ENCODE assay signal across 8 cellular contexts in the genomic region with DNA sequence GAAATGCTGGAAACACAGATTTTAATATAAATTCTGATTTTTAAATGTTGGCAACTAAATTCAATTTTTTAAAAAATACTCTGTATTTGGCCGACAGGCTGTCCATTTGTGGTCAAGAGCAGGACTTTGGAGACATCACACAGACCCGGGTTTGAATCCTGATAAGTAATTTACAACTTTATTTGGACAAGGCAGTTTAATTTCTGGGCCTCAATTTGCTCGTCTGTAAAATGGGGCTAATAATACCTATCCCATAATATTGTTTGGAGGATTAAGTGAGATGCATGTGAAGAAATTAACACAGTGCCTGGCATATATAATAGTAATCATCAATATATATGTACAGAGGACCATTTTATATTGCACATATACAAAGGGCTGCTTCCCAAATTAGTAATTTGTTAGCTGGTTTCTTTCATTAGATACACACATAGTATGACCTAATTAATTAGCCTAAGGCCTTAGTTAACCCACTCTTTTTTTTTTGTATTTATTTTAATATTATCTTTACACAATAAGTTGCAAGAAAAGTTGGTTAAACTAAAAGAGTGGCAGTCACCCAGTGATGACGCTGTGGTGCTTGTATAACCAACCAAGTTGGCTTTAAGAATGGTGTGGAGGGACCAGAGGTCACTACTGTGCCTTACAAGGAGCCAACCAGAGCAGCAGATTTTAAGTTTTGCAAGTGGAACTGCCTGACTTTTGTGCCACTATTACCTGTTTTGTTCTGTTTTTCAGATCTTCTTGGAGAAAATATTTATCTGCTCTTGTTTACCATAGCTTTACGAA. TPM values are rescaled to one million over a fixed set of nuclear protein-coding genes. Genes with fewer than 3 reads are reported as not detected.
DNase-seq lines count a peak whose midpoint lies in the region; ATAC-seq, FAIRE-seq and TF ChIP-seq lines count a peak whose summit lies in the region.

No MANE protein-coding gene starts in this region.

- peak overlapping the region; percentile 99 for H3K4me3 Mint-ChIP-seq in nephron progenitor cell

- peak overlapping the region; percentile 88 for H3K9ac ChIP-seq in endothelial cell of umbilical vein (replicated peaks; ENCODE audit: extremely low read depth, insufficient read depth, low read length)

- peaks cover 30% of the 10 kb centered on the region for H3K4me1 Mint-ChIP-seq in nephron progenitor cell

- H3K27ac ChIP-seq in endothelial cell of umbilical vein (ENCODE audit: insufficient read depth, low read depth, low read length), result peak overlapping the region; percentile 74

- ATAC-seq in HG03439 (IDR thresholded peaks at IDR 0.05; ENCODE audit: unreplicated experiment), result no peak

- dilution Hi-C loops in endothelial cell of umbilical vein (cut with MboI; ENCODE audit: extremely low pct_ligation_motif_present, low sequenced_read_pairs), result no loop called here

- no peaks in the 10 kb centered on the region for H4K20me1 ChIP-seq in endothelial cell of umbilical vein (replicated peaks; ENCODE audit: control insufficient read depth, extremely low read depth, insufficient read depth, low read length)

- H3K27me3 Mint-ChIP-seq in nephron progenitor cell (ENCODE audit: low read depth, poor library complexity), result peaks cover 3% of the 10 kb centered on the region

- H3K27ac Mint-ChIP-seq in nephron progenitor cell, result peak overlapping the region; percentile 98

- intact Hi-C loops in endothelial cell of umbilical vein (cut with micrococcal nuclease), result loop anchor here (1.0 to 2.0 kb wide), 4 partner anchors 29 to 116 kb away; partner anchors contain the start of genes CCPG1 and PIERCE2

- no peak for TF ChIP-seq CTCF in GM12865 (IDR thresholded peaks at IDR 0.05; ENCODE audit: insufficient read depth, low read depth, low read length, missing control alignments)
- no peak for TF ChIP-seq CTCF in HFF-Myc (IDR thresholded peaks at IDR 0.05; ENCODE audit: low read depth, low read length, missing control alignments)
- no peak for TF ChIP-seq CTCF in endothelial cell of umbilical vein (IDR thresholded peaks at IDR 0.05; ENCODE audit: extremely low read depth in 1 of 2, insufficient read depth in 1 of 2, low read depth in 1 of 2, low read length in 2 of 2)
- TF ChIP-seq CTCF in nephron progenitor cell (IDR thresholded peaks at IDR 0.05), result no peak

- POLR2A ChIA-PET in endothelial cell of umbilical vein (lab: Charles Lee), result interaction anchor here (1.0 kb wide), 1 partner anchor 88 kb away, joined by 4 read pairs; the partner anchor contains the start of genes CCPG1 and PIERCE2

- no peak for TF ChIP-seq POLR2A in endothelial cell of umbilical vein (IDR thresholded peaks at IDR 0.05; ENCODE audit: low read depth, low read length)

- FAIRE-seq in endothelial cell of umbilical vein (lab: Jason Lieb, UNC), result no peak

- H3K4me3 ChIP-seq in GM12865 (ENCODE audit: low read depth, low read length) (peak overlapping the region; percentile 87), HFF-Myc (replicated peaks; ENCODE audit: low read depth, low read length) (peak overlapping the region; percentile 92), endothelial cell of umbilical vein (replicated peaks in 1 of 3; ENCODE audit: insufficient read depth in 1 of 3, low read depth in 1 of 3, low read length in 3 of 3) (peak overlapping the region; percentile 45 to 83 (median 77))

- peaks cover 34% of the 10 kb centered on the region for H3K36me3 Mint-ChIP-seq in nephron progenitor cell (ENCODE audit: low read depth)

- peak overlapping the region; percentile 58 for H2AFZ ChIP-seq in endothelial cell of umbilical vein (ENCODE audit: low read depth, low read length)

- H3K9me3 ChIP-seq in endothelial cell of umbilical vein (replicated peaks; ENCODE audit: control insufficient read depth, insufficient read depth, low read length), result no peaks in the 10 kb centered on the region

- no peaks in the 10 kb centered on the region for H3K27me3 ChIP-seq in endothelial cell of umbilical vein (ENCODE audit: control insufficient read depth in 2 of 2, insufficient read depth in 2 of 2, low read length in 2 of 2)

- CTCF ChIA-PET in endothelial cell of umbilical vein (lab: Charles Lee), result interaction anchor here (0.8 to 3.1 kb wide), 14 partner anchors 13 to 323 kb away, joined by 3 to 22 read pairs (median 4); partner anchors contain the start of genes CCPG1 and PIERCE2

- peak; percentile 79 for DNase-seq in GM12865 (ENCODE audit: low read depth)
- no peak for DNase-seq in HFF-Myc (ENCODE audit: extremely low read depth, low read depth)
- peak; percentile 58 for DNase-seq in RPMI7951 (ENCODE audit: low read depth)
- no peak for DNase-seq in endothelial cell of umbilical vein (ENCODE audit: low read depth, low spot score)
- no peak for DNase-seq in nephron progenitor cell
- DNase-seq in germinal center (ENCODE audit: low spot score), result no peak
- DNase-seq in iPS-NIHi11 (ENCODE audit: low spot score), result no peak

- no peaks in the 10 kb centered on the region for H3K9me3 Mint-ChIP-seq in nephron progenitor cell

- peak overlapping the region; percentile 72 for H3K4me2 ChIP-seq in endothelial cell of umbilical vein (ENCODE audit: insufficient read depth, low read length)

- TSS peak; percentile 55 for BruUV-seq in endothelial cell of umbilical vein (replicated peaks; lab: Mats Ljungman, UMichigan)

- H3K36me3 ChIP-seq in endothelial cell of umbilical vein (ENCODE audit: control insufficient read depth in 2 of 2, extremely low read depth in 1 of 2, insufficient read depth in 2 of 2, low read length in 2 of 2), result no peaks in the 10 kb centered on the region

- H3K79me2 ChIP-seq in endothelial cell of umbilical vein (ENCODE audit: control insufficient read depth, insufficient read depth, low read length), result peaks cover 11% of the 10 kb centered on the region

- H3K4me1 ChIP-seq in endothelial cell of umbilical vein (ENCODE audit: control insufficient read depth, extremely low read depth, insufficient read depth, low read length), result peaks cover 9% of the 10 kb centered on the region

- no peaks in the 10 kb centered on the region for H3K9me1 ChIP-seq in endothelial cell of umbilical vein (replicated peaks; ENCODE audit: control insufficient read depth, extremely low read depth, insufficient read depth, low read length)

TF ChIP-seq in endothelial cell of umbilical vein, 7 proteins besides CTCF, POLR2A, EP300 and RAD21:
- TF ChIP-seq MAX (IDR thresholded peaks at IDR 0.05; ENCODE audit: insufficient read depth, insufficient read length) (no peak), GATA2 (IDR thresholded peaks at IDR 0.05; ENCODE audit: insufficient read depth, insufficient read length, low read depth, low read length) (no peak), POLR2AphosphoS5 (IDR thresholded peaks at IDR 0.05; ENCODE audit: insufficient read depth, low read depth, low read length) (no peak), JUN (IDR thresholded peaks at IDR 0.05; ENCODE audit: borderline replicate concordance, insufficient read depth, insufficient read length, low read depth) (no peak), MYC (IDR thresholded peaks at IDR 0.05; ENCODE audit: low read depth, low read length) (no peak), FOS (IDR thresholded peaks at IDR 0.05; ENCODE audit: borderline replicate concordance, insufficient read depth, low read length) (no peak), EZH2 (IDR thresholded peaks at IDR 0.05; ENCODE audit: borderline replicate concordance, low read depth, low read length, severe bottlenecking) (no peak)

RNA-seq across cellular contexts. Expression of gene PIGB, which starts 0.7 kb away (rescaled TPM):
- 21.0 and 29.7 TPM in 2 replicates for total RNA-seq in RPMI7951 (2014; rRNA removed; shearing (Covaris generic))
- 11.8 and 14.1 TPM in 2 replicates for total RNA-seq in endothelial cell of umbilical vein
- polyA plus RNA-seq in endothelial cell of umbilical vein, result 18.5 and 23.9 TPM in 2 replicates
- polyA plus RNA-seq in endothelial cell of umbilical vein (2011; cell fraction: cytosol; rRNA removed), result 11.2 and 13.2 TPM in 2 replicates
- polyA plus RNA-seq in endothelial cell of umbilical vein (2011; cell fraction: nucleus; rRNA removed), result 30.5 and 33.1 TPM in 2 replicates
- polyA plus RNA-seq in endothelial cell of umbilical vein (2012), result 8.1 and 10.1 TPM in 2 replicates
- 14.6 and 21.7 TPM in 2 replicates for polyA minus RNA-seq in endothelial cell of umbilical vein
- polyA minus RNA-seq in endothelial cell of umbilical vein (2011; cell fraction: cytosol; rRNA and poly(A)+ RNA removed), result 7.0 TPM
- 20.7 and 24.0 TPM in 2 replicates for polyA minus RNA-seq in endothelial cell of umbilical vein (2011; cell fraction: nucleus; rRNA and poly(A)+ RNA removed)

RNA-seq across cellular contexts. Expression of gene PIGBOS1, which starts 0.8 kb away (rescaled TPM):
- 25.6 and 30.7 TPM in 2 replicates for total RNA-seq in RPMI7951 (2014; rRNA removed; shearing (Covaris generic))
- total RNA-seq in endothelial cell of umbilical vein, result 12.8 and 15.1 TPM in 2 replicates
- polyA plus RNA-seq in endothelial cell of umbilical vein, result 11.7 and 16.5 TPM in 2 replicates
- 17.1 and 25.4 TPM in 2 replicates for polyA plus RNA-seq in endothelial cell of umbilical vein (2011; cell fraction: cytosol; rRNA removed)
- 5.7 and 6.5 TPM in 2 replicates for polyA plus RNA-seq in endothelial cell of umbilical vein (2011; cell fraction: nucleus; rRNA removed)
- polyA plus RNA-seq in endothelial cell of umbilical vein (2012), result 10.6 and 14.6 TPM in 2 replicates
- 3.1 and 3.8 TPM in 2 replicates for polyA minus RNA-seq in endothelial cell of umbilical vein
- 6.7 TPM for polyA minus RNA-seq in endothelial cell of umbilical vein (2011; cell fraction: cytosol; rRNA and poly(A)+ RNA removed)
- 2.6 and 2.8 TPM in 2 replicates for polyA minus RNA-seq in endothelial cell of umbilical vein (2011; cell fraction: nucleus; rRNA and poly(A)+ RNA removed)

RNA-seq across cellular contexts. Expression of gene RAB27A, which starts 30.1 kb away (rescaled TPM):
- total RNA-seq in RPMI7951 (2014; rRNA removed; shearing (Covaris generic)), result 17.8 and 19.0 TPM in 2 replicates
- 30.9 and 31.1 TPM in 2 replicates for total RNA-seq in endothelial cell of umbilical vein
- 5.7 and 7.3 TPM in 2 replicates for polyA plus RNA-seq in endothelial cell of umbilical vein
- 12.4 and 13.1 TPM in 2 replicates for polyA plus RNA-seq in endothelial cell of umbilical vein (2011; cell fraction: cytosol; rRNA removed)
- polyA plus RNA-seq in endothelial cell of umbilical vein (2011; cell fraction: nucleus; rRNA removed), result 7.6 and 12.2 TPM in 2 replicates
- polyA plus RNA-seq in endothelial cell of umbilical vein (2012), result 24.8 and 27.2 TPM in 2 replicates
- 7.3 and 10.0 TPM in 2 replicates for polyA minus RNA-seq in endothelial cell of umbilical vein
- 11.7 TPM for polyA minus RNA-seq in endothelial cell of umbilical vein (2011; cell fraction: cytosol; rRNA and poly(A)+ RNA removed)
- polyA minus RNA-seq in endothelial cell of umbilical vein (2011; cell fraction: nucleus; rRNA and poly(A)+ RNA removed), result 7.2 and 8.3 TPM in 2 replicates

Comparison
In these comparisons a context has a peak if more than half of its experiments do, and no peak if none do; other contexts are left out.
1. DNase-seq: peak in GM12865 (single experiment) and RPMI7951 (single experiment); none in HFF-Myc (single experiment), endothelial cell of umbilical vein (single experiment), nephron progenitor cell (single experiment), germinal center (single experiment) and iPS-NIHi11 (single experiment).
2. Peak in every context shown above with its lines, with median percentiles within 50 percentile points of each other: H3K4me3 ChIP-seq.